25 cellular contexts compared by ENCODE assay signal in genomic region chr19:38411041-38411712, GRCh38. TPM values are rescaled to one million over a fixed set of nuclear protein-coding genes. Genes with fewer than 3 reads are reported as not detected.
DNase-seq lines count a peak whose midpoint lies in the region; ATAC-seq and TF ChIP-seq lines count a peak whose summit lies in the region.
"Had no signal": no experiment of that assay in that cellular context is flagged by ENCODE, and none has a peak within 500 bp of the region (broad histone marks: within the 10 kb centered on the region; RNA-seq: fewer than 3 reads in every experiment).

No MANE protein-coding gene starts in this region.

- H3K9me3 ChIP-seq in HEK293 (ENCODE audit: control insufficient read depth, insufficient read depth, low read depth, low read length) (no peaks in the 10 kb centered on the region), T-helper 17 cell (ENCODE audit: control insufficient read depth, low read length, poor library complexity, severe bottlenecking) (no peaks in the 10 kb centered on the region)
- H3K9me3 ChIP-seq: BLaER1 treated with 17β-estradiol and CSF1 and Interleukin-3, amounts not matched to agents 10 nM and 100 nM had no signal

- H3K4me1 Mint-ChIP-seq in T-helper 17 cell: peaks cover 6% of the 10 kb centered on the region
- no peaks in the 10 kb centered on the region for H3K4me1 Mint-ChIP-seq in activated CD8-positive, alpha-beta memory T cell treated with anti-CD3 and anti-CD28 coated beads, Interleukin-2, amount 10 ng/mL, durations not matched to agents 7 days and 5 days

- no peaks in the 10 kb centered on the region for H3K4me1 ChIP-seq in HEK293 (ENCODE audit: control insufficient read depth, insufficient read depth, low read length)

- no peak for TF ChIP-seq CTCF in HEK293 (tag by site-specific recombination; IDR thresholded peaks at IDR 0.05)

- H3K27ac ChIP-seq in HEK293 (ENCODE audit: extremely low read depth, low read depth, low read length): no peak overlapping the region
- H3K27ac ChIP-seq: 22Rv1; BLaER1 treated with 17β-estradiol and CSF1 and Interleukin-3, amounts not matched to agents 10 nM and 100 nM; PC-9 had no signal

- H3K36me3 Mint-ChIP-seq in T-helper 17 cell (ENCODE audit: low read depth): no peaks in the 10 kb centered on the region
- peaks cover 10% of the 10 kb centered on the region for H3K36me3 Mint-ChIP-seq in activated CD8-positive, alpha-beta memory T cell treated with anti-CD3 and anti-CD28 coated beads, Interleukin-2, amount 10 ng/mL, durations not matched to agents 7 days and 5 days

- no peak for ATAC-seq in T-helper 17 cell
- no peak for ATAC-seq in activated CD8-positive, alpha-beta memory T cell treated with anti-CD3 and anti-CD28 coated beads, Interleukin-2, amount 10 ng/mL, durations not matched to agents 7 days and 5 days
- ATAC-seq: CD8-positive, alpha-beta T cell had no signal

- H3K27me3 Mint-ChIP-seq in T-helper 17 cell: no peaks in the 10 kb centered on the region
- no peaks in the 10 kb centered on the region for H3K27me3 Mint-ChIP-seq in activated CD8-positive, alpha-beta memory T cell treated with anti-CD3 and anti-CD28 coated beads, Interleukin-2, amount 10 ng/mL, durations not matched to agents 7 days and 5 days

- H3K27ac Mint-ChIP-seq in T-helper 17 cell: peak overlapping the region; percentile 39
- no peak overlapping the region for H3K27ac Mint-ChIP-seq in activated CD8-positive, alpha-beta memory T cell treated with anti-CD3 and anti-CD28 coated beads, Interleukin-2, amount 10 ng/mL, durations not matched to agents 7 days and 5 days
- H3K27ac Mint-ChIP-seq: CD8-positive, alpha-beta T cell; HFFc6 had no signal

- H3K9me3 Mint-ChIP-seq in activated CD8-positive, alpha-beta memory T cell treated with anti-CD3 and anti-CD28 coated beads, Interleukin-2, amount 10 ng/mL, durations not matched to agents 7 days and 5 days (ENCODE audit: low read depth): no peaks in the 10 kb centered on the region
- H3K9me3 Mint-ChIP-seq: CD8-positive, alpha-beta T cell; HFFc6 had no signal

- peaks cover 7 to 21% of the 10 kb centered on the region in 2 experiments; a peak in 2 of 3 replicates for H3K36me3 ChIP-seq in HEK293 (ENCODE audit: control insufficient read depth in 2 of 2, insufficient read depth in 1 of 2, low read length in 2 of 2)

- POLR2A ChIA-PET in HEK293 (lab: Yijun Ruan, JAX): interaction anchor here (1.3 to 1.4 kb wide), 2 partner anchors 8 to 23 kb away, joined by 4 to 5 read pairs; partner anchors contain the start of genes FAM98C and GGN

- DNase-seq in A172 (ENCODE audit: low spot score): peak; percentile 21
- DNase-seq in T-helper 17 cell: no peak
- DNase-seq in myocyte (ENCODE audit: low read depth): peak; percentile 38
- no peak for DNase-seq in hippocampal formation (lab: John Stamatoyannopoulos, UW)
- DNase-seq in activated CD8-positive, alpha-beta memory T cell treated with anti-CD3 and anti-CD28 coated beads, Interleukin-2, amount 10 ng/mL, durations not matched to agents 7 days and 5 days: no peak
- DNase-seq in SKM-1 treated with dmso at 0.1 percent for 144 hours (lab: John Stamatoyannopoulos, UW; ENCODE audit: unreplicated experiment): no peak
- no peak for DNase-seq in AG08396 (ENCODE audit: low spot score)
- DNase-seq: AML-193; CD8-positive, alpha-beta T cell; DMS79 treated with DMSO at 0.1 percent for 48 hours; H7; HFFc6; Kasumi-1; NCI-H1092 treated with DMSO at 0.1 percent for 48 hours; NCI-H1436; NCI-H1930; NCI-H526 treated with DMSO at 0.1 percent for 48 hours; PC-9; SHP77 treated with DMSO at 0.1 percent for 48 hours had no signal

- CTCF ChIA-PET in HEK293 (lab: Yijun Ruan, JAX): interaction anchor here (0.7 kb wide), 1 partner anchor 8 kb away, joined by 3 read pairs; the partner anchor contains the start of gene FAM98C
- CTCF ChIA-PET in activated CD8-positive, alpha-beta memory T cell treated with anti-CD3 and anti-CD28 coated beads, Interleukin-2, amount 10 ng/mL, durations not matched to agents 7 days and 5 days (lab: Charles Lee): interaction anchor here (4.9 kb wide), 1 partner anchor 8 kb away, joined by 27 read pairs; the partner anchor contains the start of gene FAM98C

- no peak overlapping the region for H3K4me3 Mint-ChIP-seq in T-helper 17 cell
- H3K4me3 Mint-ChIP-seq in activated CD8-positive, alpha-beta memory T cell treated with anti-CD3 and anti-CD28 coated beads, Interleukin-2, amount 10 ng/mL, durations not matched to agents 7 days and 5 days: no peak overlapping the region
- H3K4me3 Mint-ChIP-seq: CD8-positive, alpha-beta T cell; HFFc6 had no signal

- no peak overlapping the region for H3K4me3 ChIP-seq in HEK293 (ENCODE audit: low read depth, low read length)
- H3K4me3 ChIP-seq: BLaER1 treated with 17β-estradiol and CSF1 and Interleukin-3, amounts not matched to agents 10 nM and 100 nM; PC-9 had no signal

TF ChIP-seq in HEK293, 187 proteins besides CTCF, POLR2A, EP300 and RAD21:
- peak; percentile 40 for TF ChIP-seq EGR2 (tag by site-specific recombination; IDR thresholded peaks at IDR 0.05; ENCODE audit: low read depth)
- TF ChIP-seq ZFHX2 (tag by site-specific recombination; conservative IDR thresholded peaks at IDR 0.05): peak; percentile 34
- TF ChIP-seq, protein P1, sequence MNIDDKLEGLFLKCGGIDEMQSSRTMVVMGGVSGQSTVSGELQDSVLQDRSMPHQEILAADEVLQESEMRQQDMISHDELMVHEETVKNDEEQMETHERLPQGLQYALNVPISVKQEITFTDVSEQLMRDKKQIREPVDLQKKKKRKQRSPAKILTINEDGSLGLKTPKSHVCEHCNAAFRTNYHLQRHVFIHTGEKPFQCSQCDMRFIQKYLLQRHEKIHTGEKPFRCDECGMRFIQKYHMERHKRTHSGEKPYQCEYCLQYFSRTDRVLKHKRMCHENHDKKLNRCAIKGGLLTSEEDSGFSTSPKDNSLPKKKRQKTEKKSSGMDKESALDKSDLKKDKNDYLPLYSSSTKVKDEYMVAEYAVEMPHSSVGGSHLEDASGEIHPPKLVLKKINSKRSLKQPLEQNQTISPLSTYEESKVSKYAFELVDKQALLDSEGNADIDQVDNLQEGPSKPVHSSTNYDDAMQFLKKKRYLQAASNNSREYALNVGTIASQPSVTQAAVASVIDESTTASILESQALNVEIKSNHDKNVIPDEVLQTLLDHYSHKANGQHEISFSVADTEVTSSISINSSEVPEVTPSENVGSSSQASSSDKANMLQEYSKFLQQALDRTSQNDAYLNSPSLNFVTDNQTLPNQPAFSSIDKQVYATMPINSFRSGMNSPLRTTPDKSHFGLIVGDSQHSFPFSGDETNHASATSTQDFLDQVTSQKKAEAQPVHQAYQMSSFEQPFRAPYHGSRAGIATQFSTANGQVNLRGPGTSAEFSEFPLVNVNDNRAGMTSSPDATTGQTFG (tag by site-specific recombination; IDR thresholded peaks at IDR 0.05; ENCODE audit: borderline replicate concordance): no peak
- TF ChIP-seq GLIS2 (tag by site-specific recombination; IDR thresholded peaks at IDR 0.05): peak; percentile 27; the same call in 1 of the 2 replicates
TF ChIP-seq in HEK293: peak in this region for 3.

RNA-seq across cellular contexts. Expression of gene FAM98C, which starts 8.3 kb away (rescaled TPM):
- total RNA-seq in A172 (2014; rRNA removed; shearing (Covaris generic)): 10.6 and 16.6 TPM in 2 replicates
- total RNA-seq in T-helper 17 cell (10 to 100 TPM; 29.2 to 31.9 TPM), myocyte (11.7 and 11.8 TPM in 2 replicates)
- 20.3 TPM for polyA plus RNA-seq in myocyte (2012)
- total RNA-seq in activated CD8-positive, alpha-beta memory T cell treated with anti-CD3 and anti-CD28 coated beads, Interleukin-2, amount 10 ng/mL, durations not matched to agents 7 days and 5 days: 10 to 100 TPM; 22.4 to 24.1 TPM

RNA-seq across cellular contexts. Expression of gene RASGRP4, which starts 14.8 kb away (rescaled TPM):
- not detected in 2 replicates for total RNA-seq in A172 (2014; rRNA removed; shearing (Covaris generic))
- total RNA-seq in T-helper 17 cell (1 to 10 TPM; 1.6 to 2.8 TPM), myocyte (0.16 and 0.19 TPM in 2 replicates)
- polyA plus RNA-seq in myocyte (2012): 0.20 TPM
- total RNA-seq in activated CD8-positive, alpha-beta memory T cell treated with anti-CD3 and anti-CD28 coated beads, Interleukin-2, amount 10 ng/mL, durations not matched to agents 7 days and 5 days: 1 to 10 TPM; 1.4 to 1.6 TPM
- total RNA-seq: CD8-positive, alpha-beta T cell; HFFc6; M059J; NCI-H460; PC-9; RPMI7951 had no signal

RNA-seq across cellular contexts. Expression of gene RYR1, which starts 22.3 kb away (rescaled TPM):
- 0.07 TPM in 1 of 2 replicates, not detected in the other for total RNA-seq in A172 (2014; rRNA removed; shearing (Covaris generic))
- total RNA-seq in T-helper 17 cell (1 to 10 TPM; 1.3 to 3.1 TPM), myocyte (166 and 168 TPM in 2 replicates)
- polyA plus RNA-seq in myocyte (2012): 99.1 TPM
- total RNA-seq in activated CD8-positive, alpha-beta memory T cell treated with anti-CD3 and anti-CD28 coated beads, Interleukin-2, amount 10 ng/mL, durations not matched to agents 7 days and 5 days: 1 to 10 TPM; 1.5 to 1.6 TPM
- total RNA-seq: HFFc6, M059J, RPMI7951 had no signal

RNA-seq across cellular contexts. Expression of gene SPRED3, which starts 22.7 kb away (rescaled TPM):
- 2.4 and 2.8 TPM in 2 replicates for total RNA-seq in A172 (2014; rRNA removed; shearing (Covaris generic))
- total RNA-seq in T-helper 17 cell (1 to 10 TPM; 1.6 to 2.2 TPM), myocyte (0.83 and 1.5 TPM in 2 replicates)
- 4.8 TPM for polyA plus RNA-seq in myocyte (2012)
- under 1 TPM; 0.84 to 0.93 TPM for total RNA-seq in activated CD8-positive, alpha-beta memory T cell treated with anti-CD3 and anti-CD28 coated beads, Interleukin-2, amount 10 ng/mL, durations not matched to agents 7 days and 5 days

RNA-seq across cellular contexts. Expression of gene GGN, which starts 23.3 kb away (rescaled TPM):
- total RNA-seq in A172 (2014; rRNA removed; shearing (Covaris generic)): 0.19 and 2.3 TPM in 2 replicates
- total RNA-seq in T-helper 17 cell: not detected
- total RNA-seq in myocyte: 0.36 and 0.59 TPM in 2 replicates
- polyA plus RNA-seq in myocyte (2012): 1.6 TPM
- total RNA-seq in activated CD8-positive, alpha-beta memory T cell treated with anti-CD3 and anti-CD28 coated beads, Interleukin-2, amount 10 ng/mL, durations not matched to agents 7 days and 5 days: not detected

Comparison
In these comparisons a context has a peak if more than half of its experiments do, and no peak if none do; other contexts are left out.
1. DNase-seq: peak in A172 (single experiment) and myocyte (single experiment); none in T-helper 17 cell (0 of 3), hippocampal formation (0 of 2), activated CD8-positive, alpha-beta memory T cell treated with anti-CD3 and anti-CD28 coated beads, Interleukin-2, amount 10 ng/mL, durations not matched to agents 7 days and 5 days (single experiment), SKM-1 treated with dmso at 0.1 percent for 144 hours (single experiment) and AG08396 (single experiment).
2. RNA of gene RYR1, which starts 22.3 kb away (total RNA-seq): 166 to 168 TPM in myocyte; 1.3 to 3.1 TPM in T-helper 17 cell, 1.5 to 1.6 TPM in activated CD8-positive, alpha-beta memory T cell treated with anti-CD3 and anti-CD28 coated beads, Interleukin-2, amount 10 ng/mL, durations not matched to agents 7 days and 5 days and 0.07 TPM in A172; every median in the first group is over 10 times any median in the second.